8 cellular contexts compared by ENCODE assay signal in the genomic region with DNA sequence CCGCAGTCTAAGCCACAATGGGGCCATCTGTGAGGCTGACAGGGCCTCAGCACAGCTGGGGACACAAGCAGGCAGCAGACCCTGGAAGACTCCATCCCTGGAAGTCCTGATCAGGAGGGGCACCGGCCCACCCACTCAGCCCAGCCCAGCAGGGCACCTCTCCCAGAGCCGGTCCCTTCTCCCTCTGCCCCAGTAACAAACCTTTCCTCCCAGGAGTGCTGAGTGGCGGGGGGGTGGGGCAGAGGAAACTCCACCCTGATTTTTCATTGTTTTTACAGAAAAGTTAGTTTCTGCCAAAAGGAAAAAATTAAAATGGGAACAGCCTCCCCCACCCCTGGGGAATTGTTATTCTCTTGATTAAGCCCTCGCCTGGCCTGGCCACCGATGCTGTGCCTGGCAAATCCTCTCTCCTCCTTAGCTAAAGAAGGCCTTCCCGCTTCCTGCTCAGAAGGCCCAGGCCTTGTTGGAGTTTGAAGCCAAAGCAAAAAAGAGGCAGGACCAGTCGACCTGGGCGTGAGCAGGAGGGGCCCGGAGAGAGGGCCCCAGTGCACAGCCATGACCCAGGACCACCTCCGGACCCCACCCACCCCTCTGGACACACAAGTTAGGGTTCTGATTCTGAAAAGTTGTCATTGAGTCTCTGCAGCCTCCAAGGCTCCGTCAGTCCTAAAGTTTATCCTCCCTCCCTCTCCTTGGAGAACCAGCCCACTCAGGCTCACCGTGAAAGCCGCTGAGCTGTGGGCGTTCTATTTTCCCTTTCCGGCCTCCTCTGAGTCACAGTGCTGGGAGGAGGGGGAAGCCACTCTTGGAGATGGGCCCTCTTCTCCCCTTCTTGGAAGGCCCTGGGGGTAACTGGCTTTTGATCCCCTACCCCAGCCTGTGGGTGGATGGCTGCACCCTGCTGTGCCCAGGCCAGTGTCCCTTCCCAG.
DNase-seq lines count a peak whose midpoint lies in the region; ATAC-seq and TF ChIP-seq lines count a peak whose summit lies in the region.

No MANE protein-coding gene starts in this region.

- H3K36me3 ChIP-seq in colonic mucosa (no peaks in the 10 kb centered on the region), vagina (no peaks in the 10 kb centered on the region), OCI-LY7 (ENCODE audit: insufficient read depth, low read length) (no peaks in the 10 kb centered on the region)

- POLR2A ChIA-PET in OCI-LY7 (lab: Charles Lee) = no interaction called here

- intact Hi-C loops in Right ventricle myocardium inferior (cut with DNase I) (loop anchor here (2.0 to 5.0 kb wide), 2 partner anchors 51 to 127 kb away; partner anchors contain the start of gene TNRC6C), cardiac septum (cut with DNase I) (loop anchor here (1.0 to 10.0 kb wide), 6 partner anchors 35 to 285 kb away; no protein-coding TSS in a partner anchor), colonic mucosa (cut with DNase I) (no loop called here), vagina (cut with DNase I) (no loop called here), OCI-LY7 (cut with micrococcal nuclease; ENCODE audit: unreplicated experiment) (no loop called here)

- no peak for DNase-seq in Right ventricle myocardium inferior (ENCODE audit: missing footprints)
- no peak for DNase-seq in cardiac septum (ENCODE audit: low spot score)
- DNase-seq in colonic mucosa = no peak
- DNase-seq in middle frontal gyrus (ENCODE audit: extremely low spot score, low spot score) = peak; percentile 69
- DNase-seq in vagina (ENCODE audit: extremely low spot score in 2 of 2) = no peak
- DNase-seq in NCI-H345 (lab: John Stamatoyannopoulos, UW) = no peak
- DNase-seq in OCI-LY7 (ENCODE audit: low spot score) = no peak
- DNase-seq in HuH-7 (ENCODE audit: low spot score) = no peak

- no peak for TF ChIP-seq CTCF in colonic mucosa (IDR thresholded peaks at IDR 0.05)
- no peak for TF ChIP-seq CTCF in vagina (IDR thresholded peaks at IDR 0.05)
- no peak for TF ChIP-seq CTCF in OCI-LY7 (conservative IDR thresholded peaks at IDR 0.05; ENCODE audit: low read length)

- H2AFZ ChIP-seq in OCI-LY7 (ENCODE audit: low read length) = no peak overlapping the region

- no peaks in the 10 kb centered on the region for H4K20me1 ChIP-seq in OCI-LY7 (ENCODE audit: insufficient read depth, low read length)

- H3K27ac ChIP-seq in colonic mucosa (peak overlapping the region; percentile 50), vagina (peak overlapping the region; percentile 87), OCI-LY7 (ENCODE audit: low read depth, low read length, poor library complexity, severe bottlenecking) (no peak overlapping the region)

- H3K4me3 ChIP-seq in colonic mucosa (no peak overlapping the region), vagina (no peak overlapping the region), OCI-LY7 (ENCODE audit: low read depth, low read length, poor library complexity, severe bottlenecking) (no peak overlapping the region)

- no peaks in the 10 kb centered on the region for H3K9me2 ChIP-seq in OCI-LY7 (ENCODE audit: insufficient read depth, low read length)

- H3K27me3 ChIP-seq in colonic mucosa (no peaks in the 10 kb centered on the region), vagina (no peaks in the 10 kb centered on the region)

- H3K9me3 ChIP-seq in colonic mucosa (no peaks in the 10 kb centered on the region), vagina (no peaks in the 10 kb centered on the region), OCI-LY7 (ENCODE audit: low read length) (no peaks in the 10 kb centered on the region)

- no peaks in the 10 kb centered on the region for H3K4me1 ChIP-seq in colonic mucosa
- H3K4me1 ChIP-seq in vagina = peaks cover 39% of the 10 kb centered on the region
- no peaks in the 10 kb centered on the region for H3K4me1 ChIP-seq in OCI-LY7 (ENCODE audit: insufficient read depth, low read length, poor library complexity, severe bottlenecking)

- BruUV-seq in OCI-LY7 (replicated peaks; lab: Mats Ljungman, UMichigan) = no TSS peak

- no peak overlapping the region for H3K4me2 ChIP-seq in OCI-LY7 (ENCODE audit: low read length)

- CTCF ChIA-PET in OCI-LY7 (lab: Charles Lee; ENCODE audit: unreplicated experiment) = no interaction called here

- ATAC-seq in Right ventricle myocardium inferior = peak; percentile 76

- H3K79me2 ChIP-seq in OCI-LY7 (ENCODE audit: insufficient read depth, low read depth, low read length) = no peaks in the 10 kb centered on the region

- TF ChIP-seq POLR2A in vagina (IDR thresholded peaks at IDR 0.05) = no peak

- peak overlapping the region in 1 of 2 donors; percentile 8 for H3K9ac ChIP-seq in colonic mucosa (ENCODE audit: low read depth in 2 of 2, low read length in 2 of 2)

Comparison
In these comparisons a context has a peak if more than half of its experiments do, and no peak if none do; other contexts are left out.
1. intact Hi-C loops: an anchor here in Right ventricle myocardium inferior (2.0 to 5.0 kb wide) and cardiac septum (1.0 to 10.0 kb wide); none called in colonic mucosa, vagina and OCI-LY7.